In genomic region chr17:29133146-29133713, GRCh38 we compare ENCODE assay signal across 8 cellular contexts. TPM values are rescaled to one million over a fixed set of nuclear protein-coding genes. Genes with fewer than 3 reads are reported as not detected.
DNase-seq lines count a peak whose midpoint lies in the region; ATAC-seq and TF ChIP-seq lines count a peak whose summit lies in the region.

No MANE protein-coding gene starts in this region.

- H3K4me3 Mint-ChIP-seq in activated CD8-positive, alpha-beta T cell treated with anti-CD3 and anti-CD28 coated beads for 36 hours = no peak overlapping the region

- H2AFZ ChIP-seq in HCT116 (ENCODE audit: low read depth, low read length, poor library complexity, severe bottlenecking) (no peak overlapping the region), MM.1S (ENCODE audit: low read length) (no peak overlapping the region)

- 0 out of 2 replicates have a peak, but pooled peaks cover 6% of the 10 kb centered on the region for H3K79me2 ChIP-seq in HCT116 (ENCODE audit: insufficient read depth, low read length)
- H3K79me2 ChIP-seq in MM.1S (ENCODE audit: low read length) = peaks cover 92% of the 10 kb centered on the region

- TF ChIP-seq CTCF in HCT116 (IDR thresholded peaks at IDR 0.05 in 2 of 3, conservative IDR thresholded peaks at IDR 0.05 in 1 of 3; ENCODE audit: borderline replicate concordance in 1 of 3, insufficient read depth in 1 of 3, low read depth in 2 of 3, low read length in 2 of 3) (no peak), cardiac muscle cell (IDR thresholded peaks at IDR 0.05; ENCODE audit: low read depth, low read length) (no peak), MM.1S (IDR thresholded peaks at IDR 0.05; ENCODE audit: low read length) (no peak)
- TF ChIP-seq CTCF in activated CD8-positive, alpha-beta T cell treated with anti-CD3 and anti-CD28 coated beads for 36 hours (IDR thresholded peaks at IDR 0.05) = no peak

- TF ChIP-seq POLR2A in HCT116 (IDR thresholded peaks at IDR 0.05; ENCODE audit: borderline replicate concordance, extremely low read depth, insufficient read depth, insufficient read length) = no peak

- ATAC-seq in HCT116 = peak; percentile 92
- peak; percentile 53 for ATAC-seq in activated CD8-positive, alpha-beta T cell treated with anti-CD3 and anti-CD28 coated beads for 36 hours
- no peak for ATAC-seq in GM21526 (IDR thresholded peaks at IDR 0.05; ENCODE audit: low FRiP score, unreplicated experiment)

- H3K9ac ChIP-seq in HCT116 (ENCODE audit: low read length) (peak overlapping the region; percentile 38), skeletal muscle satellite cell (ENCODE audit: low read depth, low read length) (peak overlapping the region; percentile 40), MM.1S (ENCODE audit: low read length) (no peak overlapping the region)

- DNase-seq in HCT116 (ENCODE audit: low read depth, low spot score) (no peak), cardiac muscle cell (ENCODE audit: low read depth in 1 of 2, low spot score in 1 of 2) (peak; percentile 29 to 63), MM.1S (no peak), NCI-H82 (lab: John Stamatoyannopoulos, UW) (no peak), NCI-H2171 (lab: John Stamatoyannopoulos, UW) (no peak)
- DNase-seq in activated CD8-positive, alpha-beta T cell treated with anti-CD3 and anti-CD28 coated beads for 36 hours = no peak

- H3K27ac ChIP-seq in HCT116 (ENCODE audit: low read depth, low read length) (peak overlapping the region; percentile 56), cardiac muscle cell (peak overlapping the region; percentile 73), MM.1S (ENCODE audit: low read length) (no peak overlapping the region)

- POLR2A ChIA-PET in HCT116 (lab: Charles Lee) = interaction anchor here (0.9 to 1.6 kb wide), 4 partner anchors 15 to 161 kb away, joined by 3 read pairs; partner anchors contain the start of gene NUFIP2
- POLR2A ChIA-PET in activated CD8-positive, alpha-beta T cell treated with anti-CD3 and anti-CD28 coated beads for 36 hours (lab: Charles Lee) = interaction anchor here (1.2 to 1.5 kb wide), 2 partner anchors 9 to 47 kb away, joined by 3 to 4 read pairs; partner anchors contain the start of gene MYO18A

- no peaks in the 10 kb centered on the region for H3K9me3 Mint-ChIP-seq in activated CD8-positive, alpha-beta T cell treated with anti-CD3 and anti-CD28 coated beads for 36 hours

- RAD21 ChIA-PET in HCT116 (lab: Charles Lee; ENCODE audit: low non-redundant PET in 1 of 2, low total read pairs in 2 of 2, uncharacterized antibody in 2 of 2, unreplicated experiment in 2 of 2) = interaction anchor here in 1 of 2 experiments (1.0 to 1.5 kb wide), 2 partner anchors 9 to 11 kb away, joined by 4 read pairs; no protein-coding TSS in a partner anchor

- intact Hi-C loops in HCT116 (cut with micrococcal nuclease) = no loop called here
- intact Hi-C loops in activated CD8-positive, alpha-beta T cell treated with anti-CD3 and anti-CD28 coated beads for 36 hours (cut with micrococcal nuclease) = no loop called here

- H3K27me3 ChIP-seq in HCT116 (ENCODE audit: insufficient read depth, low read length) = no peaks in the 10 kb centered on the region
- no peaks in the 10 kb centered on the region for H3K27me3 ChIP-seq in cardiac muscle cell
- no peaks in the 10 kb centered on the region for H3K27me3 ChIP-seq in skeletal muscle satellite cell (ENCODE audit: control insufficient read depth, insufficient read depth, low read length)
- no peaks in the 10 kb centered on the region for H3K27me3 ChIP-seq in MM.1S (replicated peaks; ENCODE audit: insufficient read depth, low read length)

- peak overlapping the region; percentile 24 to 47 for H3K4me3 ChIP-seq in HCT116 (replicated peaks in 1 of 2; ENCODE audit: low read depth in 1 of 2, low read length in 2 of 2)
- H3K4me3 ChIP-seq in cardiac muscle cell = no peak overlapping the region
- H3K4me3 ChIP-seq in skeletal muscle satellite cell (ENCODE audit: low read length) = peak overlapping the region; percentile 50
- H3K4me3 ChIP-seq in MM.1S (ENCODE audit: low read length) = no peak overlapping the region

- no peaks in the 10 kb centered on the region for H3K27me3 Mint-ChIP-seq in activated CD8-positive, alpha-beta T cell treated with anti-CD3 and anti-CD28 coated beads for 36 hours

- H3F3A ChIP-seq in MM.1S (ENCODE audit: insufficient read depth, low read length) = peaks cover under 1% of the 10 kb centered on the region

- no peaks in the 10 kb centered on the region for H3K36me3 ChIP-seq in HCT116 (ENCODE audit: control insufficient read depth in 1 of 2, insufficient read depth in 2 of 2, low read length in 2 of 2)
- H3K36me3 ChIP-seq in cardiac muscle cell = no peaks in the 10 kb centered on the region
- peaks cover 2% of the 10 kb centered on the region for H3K36me3 ChIP-seq in skeletal muscle satellite cell (ENCODE audit: insufficient read depth, low read length)
- H3K36me3 ChIP-seq in MM.1S (replicated peaks; ENCODE audit: insufficient read depth, low read length) = no peaks in the 10 kb centered on the region

- CTCF ChIA-PET in HCT116 (lab: Charles Lee) = interaction anchor here (1.8 to 7.3 kb wide), 5 partner anchors 9 to 45 kb away, joined by 5 to 46 read pairs (median 19); no protein-coding TSS in a partner anchor
- CTCF ChIA-PET in activated CD8-positive, alpha-beta T cell treated with anti-CD3 and anti-CD28 coated beads for 36 hours (lab: Charles Lee) = interaction anchor here (2.5 to 27.4 kb wide), 5 partner anchors 10 to 168 kb away, joined by 10 to 609 read pairs (median 17); no protein-coding TSS in a partner anchor

- TF ChIP-seq RAD21 in HCT116 (IDR thresholded peaks at IDR 0.05; ENCODE audit: low read depth) = no peak

- H3K9me3 ChIP-seq in HCT116 (ENCODE audit: control insufficient read depth in 1 of 2, insufficient read depth in 1 of 2, low read depth in 1 of 2, low read length in 2 of 2) (no peaks in the 10 kb centered on the region), cardiac muscle cell (ENCODE audit: low read depth) (no peaks in the 10 kb centered on the region), skeletal muscle satellite cell (replicated peaks; ENCODE audit: low read length) (no peaks in the 10 kb centered on the region), MM.1S (replicated peaks; ENCODE audit: insufficient read depth, low read length) (no peaks in the 10 kb centered on the region)

- BruUV-seq in HCT116 (replicated peaks; lab: Mats Ljungman, UMichigan) = no TSS peak

- H3K4me2 ChIP-seq in HCT116 (ENCODE audit: low read length) (peak overlapping the region; percentile 72), skeletal muscle satellite cell (ENCODE audit: low read length) (peak overlapping the region; percentile 64), MM.1S (ENCODE audit: low read depth, low read length) (no peak overlapping the region)

- H3K27ac Mint-ChIP-seq in activated CD8-positive, alpha-beta T cell treated with anti-CD3 and anti-CD28 coated beads for 36 hours = peak overlapping the region; percentile 15

- H3K9me2 ChIP-seq in HCT116 (ENCODE audit: insufficient read depth) (no peaks in the 10 kb centered on the region), MM.1S (replicated peaks; ENCODE audit: insufficient read depth, low read length) (no peaks in the 10 kb centered on the region)

- H3K36me3 Mint-ChIP-seq in activated CD8-positive, alpha-beta T cell treated with anti-CD3 and anti-CD28 coated beads for 36 hours (ENCODE audit: low read depth) = no peaks in the 10 kb centered on the region

- no peaks in the 10 kb centered on the region for H4K20me1 ChIP-seq in HCT116 (ENCODE audit: insufficient read depth)
- no peaks in the 10 kb centered on the region; the same call in 1 of the 2 replicates for H4K20me1 ChIP-seq in MM.1S (ENCODE audit: insufficient read depth, low read length)

- H3K4me1 ChIP-seq in HCT116 (ENCODE audit: control insufficient read depth in 1 of 2, insufficient read depth in 2 of 2, low read length in 2 of 2) (peaks cover 31 to 62% of the 10 kb centered on the region in 2 experiments), cardiac muscle cell (ENCODE audit: low read depth) (peaks cover 49% of the 10 kb centered on the region), skeletal muscle satellite cell (ENCODE audit: control insufficient read depth, insufficient read depth, low read length) (peaks cover 42% of the 10 kb centered on the region), MM.1S (ENCODE audit: low read length) (peaks cover 11% of the 10 kb centered on the region)

- peaks cover 59% of the 10 kb centered on the region for H3K4me1 Mint-ChIP-seq in activated CD8-positive, alpha-beta T cell treated with anti-CD3 and anti-CD28 coated beads for 36 hours (ENCODE audit: low read depth)

TF ChIP-seq in HCT116, 20 proteins besides CTCF, POLR2A, EP300 and RAD21 (continues in another document):
- TF ChIP-seq JUND (IDR thresholded peaks at IDR 0.05) (peak; percentile 79), SP1 (IDR thresholded peaks at IDR 0.05; ENCODE audit: low read depth) (peak; percentile 76), SRF (IDR thresholded peaks at IDR 0.05; ENCODE audit: low read depth) (no peak), MAX (IDR thresholded peaks at IDR 0.05) (0 out of 2 replicates have a peak, but pooled peaks have one; percentile 24), ZBTB33 (IDR thresholded peaks at IDR 0.05; ENCODE audit: extremely low read depth, insufficient replicate concordance, low read length) (no peak), ZFX (IDR thresholded peaks at IDR 0.05) (no peak)

RNA-seq across cellular contexts. Expression of gene MYO18A, which starts 47.0 kb away (rescaled TPM):
- total RNA-seq in HCT116 (2021; ENCODE audit: unreplicated experiment) (37.2 TPM), cardiac muscle cell (326 and 564 TPM in 2 replicates)
- 33.8 and 36.0 TPM in 2 replicates for polyA plus RNA-seq in HCT116 (2012)
- 10 to 100 TPM; 27.5 to 29.4 TPM for total RNA-seq in activated CD8-positive, alpha-beta T cell treated with anti-CD3 and anti-CD28 coated beads for 36 hours
- 186 and 218 TPM in 2 replicates for polyA plus RNA-seq in cardiac muscle cell
- 19.9 and 29.2 TPM in 2 replicates for total RNA-seq in skeletal muscle satellite cell (2012; rRNA removed)

Comparison
In these comparisons a context has a peak if more than half of its experiments do, and no peak if none do; other contexts are left out.
1. DNase-seq: peak in cardiac muscle cell (2 of 2); none in HCT116 (single experiment), activated CD8-positive, alpha-beta T cell treated with anti-CD3 and anti-CD28 coated beads for 36 hours (single experiment), MM.1S (single experiment), NCI-H82 (single experiment) and NCI-H2171 (single experiment).
2. H3K4me3 ChIP-seq: peak in HCT116 (2 of 2) and skeletal muscle satellite cell (single experiment); none in cardiac muscle cell (single experiment) and MM.1S (single experiment).